ENCODE assay signal across 9 cellular contexts in genomic region chr6:10633216-10633615, GRCh38.
DNase-seq lines count a peak whose midpoint lies in the region; ATAC-seq and TF ChIP-seq lines count a peak whose summit lies in the region.
"Had no signal": no experiment of that assay in that cellular context is flagged by ENCODE, and none has a peak within 500 bp of the region (broad histone marks: within the 10 kb centered on the region; RNA-seq: fewer than 3 reads in every experiment).

No MANE protein-coding gene starts in this region.

- in situ Hi-C loops in astrocyte of the cerebellum (cut with HindIII; ENCODE audit: low sequenced_read_pairs) = no loop called here

- no peaks in the 10 kb centered on the region for H3K27me3 ChIP-seq in HUES48 (ENCODE audit: control insufficient read depth, insufficient read depth, low read length)
- H3K27me3 ChIP-seq in osteoblast (ENCODE audit: insufficient read depth, low read length) = no peaks in the 10 kb centered on the region

- H4K20me1 ChIP-seq in osteoblast (ENCODE audit: insufficient read depth, low read length) = no peaks in the 10 kb centered on the region

- H3K4me3 ChIP-seq in GM12864 (ENCODE audit: low read depth, low read length) = no peak overlapping the region
- no peak overlapping the region for H3K4me3 ChIP-seq in HUES48 (ENCODE audit: low read depth, low read length)
- H3K4me3 ChIP-seq in astrocyte of the cerebellum (ENCODE audit: low read depth, low read length) = no peak overlapping the region
- H3K4me3 ChIP-seq in osteoblast (ENCODE audit: insufficient read depth, low read length) = no peak overlapping the region
- H3K4me3 ChIP-seq: SK-N-MC had no signal

- peak; percentile 91 for ATAC-seq in GM21786 (IDR thresholded peaks at IDR 0.05; ENCODE audit: unreplicated experiment)
- ATAC-seq in stimulated activated memory B cell treated with anti-CD40 and anti-IgM and Interleukin-4, amounts not matched to agents 10 μg/mL and 1 μg/mL and 100 μg/mL, for 72 hours = peak; percentile 95

- peaks cover 11% of the 10 kb centered on the region for H3K4me1 Mint-ChIP-seq in stimulated activated memory B cell treated with anti-CD40 and anti-IgM and Interleukin-4, amounts not matched to agents 10 μg/mL and 1 μg/mL and 100 μg/mL, for 72 hours

- no peaks in the 10 kb centered on the region for H3K27me3 Mint-ChIP-seq in stimulated activated memory B cell treated with anti-CD40 and anti-IgM and Interleukin-4, amounts not matched to agents 10 μg/mL and 1 μg/mL and 100 μg/mL, for 72 hours

- H3K4me2 ChIP-seq in osteoblast (ENCODE audit: insufficient read depth, low read length) = no peak overlapping the region

- TF ChIP-seq CTCF in GM12864 (IDR thresholded peaks at IDR 0.05; ENCODE audit: low read depth, low read length, missing control alignments) = no peak
- no peak for TF ChIP-seq CTCF in astrocyte of the cerebellum (IDR thresholded peaks at IDR 0.05; ENCODE audit: low read depth, low read length, missing control alignments)
- no peak for TF ChIP-seq CTCF in osteoblast (IDR thresholded peaks at IDR 0.05; ENCODE audit: extremely low read depth, low read depth, low read length)

- no peaks in the 10 kb centered on the region for H3K9me3 Mint-ChIP-seq in stimulated activated memory B cell treated with anti-CD40 and anti-IgM and Interleukin-4, amounts not matched to agents 10 μg/mL and 1 μg/mL and 100 μg/mL, for 72 hours

- H2AFZ ChIP-seq in osteoblast (ENCODE audit: low read length) = no peak overlapping the region

- H3K36me3 Mint-ChIP-seq in stimulated activated memory B cell treated with anti-CD40 and anti-IgM and Interleukin-4, amounts not matched to agents 10 μg/mL and 1 μg/mL and 100 μg/mL, for 72 hours = no peaks in the 10 kb centered on the region

- H3K36me3 ChIP-seq in HUES48 (ENCODE audit: control insufficient read depth, insufficient read depth, low read length) = 0 out of 2 replicates have a peak, but pooled peaks cover 3% of the 10 kb centered on the region
- no peaks in the 10 kb centered on the region for H3K36me3 ChIP-seq in osteoblast (ENCODE audit: insufficient read depth, low read length)

- H3K4me1 ChIP-seq in HUES48 (ENCODE audit: control insufficient read depth, insufficient read depth, low read length) (peaks cover 7% of the 10 kb centered on the region; the same call in 1 of the 2 replicates), osteoblast (ENCODE audit: insufficient read depth, low read length) (peaks cover 5% of the 10 kb centered on the region)

- no peaks in the 10 kb centered on the region for H3K9me3 ChIP-seq in HUES48 (ENCODE audit: control insufficient read depth, insufficient read depth, low read length)
- H3K9me3 ChIP-seq in osteoblast (ENCODE audit: low read depth, low read length) = no peaks in the 10 kb centered on the region

- H3K79me2 ChIP-seq in osteoblast (ENCODE audit: insufficient read depth, low read length) = no peaks in the 10 kb centered on the region

- no peak overlapping the region for H3K4me3 Mint-ChIP-seq in stimulated activated memory B cell treated with anti-CD40 and anti-IgM and Interleukin-4, amounts not matched to agents 10 μg/mL and 1 μg/mL and 100 μg/mL, for 72 hours

- H3K27ac ChIP-seq in HUES48 (ENCODE audit: low read depth, low read length) (peak overlapping the region; percentile 71), osteoblast (ENCODE audit: low read depth, low read length) (no peak overlapping the region), substantia nigra (ENCODE audit: low read depth, low read length, poor library complexity, severe bottlenecking) (no peak overlapping the region)
- H3K27ac ChIP-seq: SK-N-MC had no signal

- peak; percentile 24 for DNase-seq in GM12864 (ENCODE audit: low read depth)
- peak; percentile 33 for DNase-seq in astrocyte of the cerebellum (ENCODE audit: low read depth)
- DNase-seq in osteoblast (ENCODE audit: insufficient read length, low spot score, missing footprints) = no peak
- DNase-seq in substantia nigra (lab: John Stamatoyannopoulos, UW) = no peak
- no peak for DNase-seq in activated gamma-delta T cell treated with Interleukin-2 at 50 U/mL for 16 hours

- no peak overlapping the region for H3K9ac ChIP-seq in HUES48 (ENCODE audit: low read depth, low read length)

- no peak overlapping the region for H3K27ac Mint-ChIP-seq in stimulated activated memory B cell treated with anti-CD40 and anti-IgM and Interleukin-4, amounts not matched to agents 10 μg/mL and 1 μg/mL and 100 μg/mL, for 72 hours

Comparison
In these comparisons a context has a peak if more than half of its experiments do, and no peak if none do; other contexts are left out.
1. DNase-seq: peak in GM12864 (single experiment) and astrocyte of the cerebellum (single experiment); none in osteoblast (single experiment), substantia nigra (0 of 49) and activated gamma-delta T cell treated with Interleukin-2 at 50 U/mL for 16 hours (single experiment).